Comparison of ENCODE assay signal across 8 cellular contexts in the genomic region with DNA sequence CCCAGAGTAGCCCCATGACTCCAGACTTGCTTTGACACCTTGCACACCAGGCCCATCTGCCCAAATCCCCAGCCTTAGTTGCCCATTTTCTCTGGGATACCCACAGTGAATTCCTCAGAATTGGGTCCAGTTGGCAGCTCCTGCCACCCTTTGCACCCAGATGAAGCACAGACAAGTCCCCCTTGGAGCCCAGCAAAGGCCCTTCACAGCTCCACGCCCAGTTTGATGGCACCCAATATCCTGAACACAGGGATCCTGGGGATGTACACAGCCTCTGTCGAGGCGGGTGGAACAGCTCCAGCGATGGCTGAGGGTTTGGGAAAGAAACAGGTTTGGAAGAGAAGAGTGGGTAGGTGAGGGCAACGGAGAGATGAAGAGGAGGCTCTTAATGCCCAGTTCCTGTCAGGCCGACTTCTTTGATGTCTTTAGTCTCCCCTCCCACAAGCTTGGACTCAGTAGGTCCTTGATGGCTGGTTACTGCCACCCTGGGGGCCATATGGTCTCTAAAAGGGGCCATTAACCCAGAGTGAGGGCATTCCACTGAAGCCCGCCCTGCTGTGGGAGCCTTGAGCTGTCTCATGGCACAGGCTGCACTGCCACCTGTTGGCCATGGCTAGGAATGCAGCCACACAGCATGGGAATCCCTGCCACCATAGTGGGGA. TPM values are rescaled to one million over a fixed set of nuclear protein-coding genes. Genes with fewer than 3 reads are reported as not detected.
DNase-seq lines count a peak whose midpoint lies in the region; ATAC-seq, FAIRE-seq and TF ChIP-seq lines count a peak whose summit lies in the region.

No MANE protein-coding gene starts in this region.

- H3K4me1 Mint-ChIP-seq in CD4-positive, alpha-beta memory T cell, result no peaks in the 10 kb centered on the region

- peaks cover 35% of the 10 kb centered on the region for H3K36me3 ChIP-seq in CD4-positive, alpha-beta memory T cell (ENCODE audit: insufficient read depth, low read length)
- H3K36me3 ChIP-seq in right atrium auricular region (peaks cover 31% of the 10 kb centered on the region), small intestine (ENCODE audit: control insufficient read depth in 2 of 2, insufficient read depth in 2 of 2, low read length in 2 of 2) (peaks cover 5 to 11% of the 10 kb centered on the region in 2 donors)

- no peak overlapping the region for H3K4me3 ChIP-seq in CD4-positive, alpha-beta memory T cell (ENCODE audit: low read length in 2 of 2)
- H3K4me3 ChIP-seq in right atrium auricular region (no peak overlapping the region), small intestine (ENCODE audit: low read depth in 1 of 2, low read length in 2 of 2) (no peak overlapping the region)

- WGBS in small intestine, 3 donors, result 36 to 57% (median 46%) methylated on average over 7 of the region's 7 CpGs

- TF ChIP-seq CTCF in right atrium auricular region (IDR thresholded peaks at IDR 0.05), result peak; percentile 96 to 97

- CTCF ChIA-PET in CD4-positive, alpha-beta memory T cell (lab: Charles Lee; ENCODE audit: partially characterized antibody), result interaction anchor here (0.7 to 4.3 kb wide), 39 partner anchors 10 to 604 kb away, joined by 3 to 153 read pairs (median 5); partner anchors contain the start of genes ARMH1 and TMEM53

- ATAC-seq in GM21423 (IDR thresholded peaks at IDR 0.05; ENCODE audit: unreplicated experiment) (peak; percentile 61), GM18502 (IDR thresholded peaks at IDR 0.05; ENCODE audit: poor library complexity, unreplicated experiment) (no peak)

- no peaks in the 10 kb centered on the region for H3K9me3 Mint-ChIP-seq in CD4-positive, alpha-beta memory T cell

- POLR2A ChIA-PET in CD4-positive, alpha-beta memory T cell (lab: Charles Lee; ENCODE audit: partially characterized antibody), result interaction anchor here (1.2 to 2.6 kb wide), 6 partner anchors 20 to 274 kb away, joined by 3 to 20 read pairs (median 7); partner anchors contain the start of genes ARMH1 and TMEM53

- no peak for FAIRE-seq in small intestine (lab: Jason Lieb, UNC)

- no peaks in the 10 kb centered on the region for H3K9me3 ChIP-seq in CD4-positive, alpha-beta memory T cell (ENCODE audit: control insufficient read depth in 1 of 2, low read length in 2 of 2)
- H3K9me3 ChIP-seq in right atrium auricular region (no peaks in the 10 kb centered on the region), small intestine (ENCODE audit: control insufficient read depth, low read depth) (no peaks in the 10 kb centered on the region)

- H3K27ac ChIP-seq in CD4-positive, alpha-beta memory T cell (ENCODE audit: low read depth, low read length), result no peak overlapping the region
- H3K27ac ChIP-seq in right atrium auricular region (no peak overlapping the region), small intestine (ENCODE audit: low read depth in 1 of 2, low read length in 1 of 2) (no peak overlapping the region)

- H3K27ac Mint-ChIP-seq in CD4-positive, alpha-beta memory T cell, result peak overlapping the region; percentile 30 to 64 (median 44)

- DNase-seq in CD4-positive, alpha-beta memory T cell, result peak; percentile 57 to 68 (median 64)
- DNase-seq in NCI-H1092 treated with DMSO at 0.1 percent for 48 hours (lab: John Stamatoyannopoulos, UW), result peak; percentile 63
- DNase-seq in T-helper 2 cell, result peak; percentile 36 to 64 (median 58)
- DNase-seq in amygdala (lab: John Stamatoyannopoulos, UW), result peak in 53 of 56 donors; percentile 30 to 93 (median 71)
- peak; percentile 86 for DNase-seq in right atrium auricular region (ENCODE audit: low spot score)
- DNase-seq in small intestine, result peak; percentile 79

- intact Hi-C loops in CD4-positive, alpha-beta memory T cell (cut with micrococcal nuclease), result loop anchor here (1.0 to 5.0 kb wide), 4 partner anchors 22 to 560 kb away; no protein-coding TSS in a partner anchor

- no peaks in the 10 kb centered on the region for H3K4me1 ChIP-seq in CD4-positive, alpha-beta memory T cell (ENCODE audit: insufficient read depth, low read length)
- no peaks in the 10 kb centered on the region for H3K4me1 ChIP-seq in right atrium auricular region
- peaks cover 0 to 14% of the 10 kb centered on the region in 2 donors for H3K4me1 ChIP-seq in small intestine (ENCODE audit: control insufficient read depth in 2 of 2, insufficient read depth in 1 of 2, low read depth in 1 of 2, low read length in 1 of 2)

- no peak overlapping the region for H3K4me3 Mint-ChIP-seq in CD4-positive, alpha-beta memory T cell

- peaks cover 9 to 51% of the 10 kb centered on the region in 2 donors for H3K36me3 Mint-ChIP-seq in CD4-positive, alpha-beta memory T cell

- H3K27me3 ChIP-seq in CD4-positive, alpha-beta memory T cell (ENCODE audit: insufficient read depth, low read length), result no peaks in the 10 kb centered on the region
- H3K27me3 ChIP-seq in right atrium auricular region, result no peaks in the 10 kb centered on the region
- H3K27me3 ChIP-seq in small intestine (ENCODE audit: control insufficient read depth in 2 of 2, insufficient read depth in 2 of 2, low read length in 2 of 2), result no peaks in the 10 kb centered on the region

- H3K27me3 Mint-ChIP-seq in CD4-positive, alpha-beta memory T cell, result no peaks in the 10 kb centered on the region

RNA-seq across cellular contexts. Expression of gene TMEM53, which starts 21.7 kb away (rescaled TPM):
- total RNA-seq in CD4-positive, alpha-beta memory T cell, result 1 to 10 TPM; 1.7 to 2.2 TPM
- 1 to 10 TPM; 3.5 to 5.7 TPM for polyA plus RNA-seq in CD4-positive, alpha-beta memory T cell
- total RNA-seq in right atrium auricular region, result 10 to 100 TPM in 1 of 2 donors, 1 to 10 TPM in 1; 8.3 to 13.1 TPM
- polyA plus RNA-seq in small intestine, result 10 to 100 TPM; 20.1 to 27.2 (median 25.4) TPM

RNA-seq across cellular contexts. Expression of gene ARMH1, which starts 21.9 kb away (rescaled TPM):
- total RNA-seq in CD4-positive, alpha-beta memory T cell, result 10 to 100 TPM; 64.0 to 74.5 TPM
- polyA plus RNA-seq in CD4-positive, alpha-beta memory T cell, result 10 to 100 TPM; 26.0 to 30.4 TPM
- total RNA-seq in right atrium auricular region, result 1 to 10 TPM in 1 of 2 donors, under 1 TPM in 1; 0.19 to 5.2 TPM
- 1 to 10 TPM; 2.7 to 6.5 (median 4.2) TPM for polyA plus RNA-seq in small intestine

Comparison
In these comparisons a context has a peak if more than half of its experiments do, and no peak if none do; other contexts are left out.
1. RNA of gene ARMH1, which starts 21.9 kb away (total RNA-seq): 64.0 to 74.5 TPM in CD4-positive, alpha-beta memory T cell; 0.19 to 5.2 TPM in right atrium auricular region; every median in the first group is over 10 times any median in the second.
2. Peak in every context shown above with its lines, with median percentiles within 50 percentile points of each other: DNase-seq.